3 cellular contexts compared by ENCODE assay signal in genomic region chr2:15791294-15791693, GRCh38.
"Had no signal": no experiment of that assay in that cellular context is flagged by ENCODE, and none has a peak within 500 bp of the region (broad histone marks: within the 10 kb centered on the region; RNA-seq: fewer than 3 reads in every experiment).

No MANE protein-coding gene starts in this region.

- H3K4me3 ChIP-seq: GM12878 had no signal

- DNase-seq: GDM1, GF-D8 had no signal
